ENCODE assay signal across 13 cellular contexts in genomic region chr15:98718426-98719168, GRCh38.
DNase-seq lines count a peak whose midpoint lies in the region; ATAC-seq and TF ChIP-seq lines count a peak whose summit lies in the region.
"Had no signal": no experiment of that assay in that cellular context is flagged by ENCODE, and none has a peak within 500 bp of the region (broad histone marks: within the 10 kb centered on the region; RNA-seq: fewer than 3 reads in every experiment).

No MANE protein-coding gene starts in this region.

- H3K9me3 Mint-ChIP-seq in progenitor cell of endocrine pancreas (ENCODE audit: low read depth): no peaks in the 10 kb centered on the region

- H3K27me3 ChIP-seq in ACC112 (ENCODE audit: insufficient read depth, low read length) (no peaks in the 10 kb centered on the region), HUES48 (ENCODE audit: control insufficient read depth, insufficient read depth, low read length) (no peaks in the 10 kb centered on the region), dorsolateral prefrontal cortex (no peaks in the 10 kb centered on the region)
- H3K27me3 ChIP-seq: left lung, MG63 had no signal

- H3K4me1 ChIP-seq in ACC112 (ENCODE audit: control insufficient read depth, insufficient read depth, low read length, unreplicated experiment): peaks cover 21% of the 10 kb centered on the region
- H3K4me1 ChIP-seq in HUES48 (ENCODE audit: control insufficient read depth, insufficient read depth, low read length): peaks cover 81% of the 10 kb centered on the region

- peaks cover 96% of the 10 kb centered on the region for H3K79me2 ChIP-seq in ACC112 (ENCODE audit: control insufficient read depth, insufficient read depth, low read length, unreplicated experiment)

- H3K27ac Mint-ChIP-seq in progenitor cell of endocrine pancreas: peak overlapping the region; percentile 39

- no peaks in the 10 kb centered on the region for H3K36me3 ChIP-seq in ACC112 (ENCODE audit: insufficient read depth, low read length)
- no peaks in the 10 kb centered on the region for H3K36me3 ChIP-seq in HUES48 (ENCODE audit: control insufficient read depth, insufficient read depth, low read length)
- H3K36me3 ChIP-seq: left lung had no signal

- TF ChIP-seq CTCF in dorsolateral prefrontal cortex (IDR thresholded peaks at IDR 0.05 in 54 of 56, conservative IDR thresholded peaks at IDR 0.05 in 2 of 56; ENCODE audit: low read depth in 1 of 56, partially characterized antibody in 56 of 56): no peak
- no peak for TF ChIP-seq CTCF in progenitor cell of endocrine pancreas (IDR thresholded peaks at IDR 0.05; ENCODE audit: unreplicated experiment)

- no peaks in the 10 kb centered on the region for H3K9me3 ChIP-seq in HUES48 (ENCODE audit: control insufficient read depth, insufficient read depth, low read length)
- H3K9me3 ChIP-seq: left lung, MG63 had no signal

- peaks cover 53% of the 10 kb centered on the region for H3K4me1 Mint-ChIP-seq in progenitor cell of endocrine pancreas (ENCODE audit: low read depth)

- H3K9ac ChIP-seq in HUES48 (ENCODE audit: low read depth, low read length): no peak overlapping the region

- no peak for ATAC-seq in HG03097 (IDR thresholded peaks at IDR 0.05; ENCODE audit: low FRiP score, unreplicated experiment)
- ATAC-seq in HG03354 (IDR thresholded peaks at IDR 0.05; ENCODE audit: poor library complexity, severe bottlenecking, unreplicated experiment): no peak
- ATAC-seq: GM12878, left lung had no signal

- H3K4me3 Mint-ChIP-seq in progenitor cell of endocrine pancreas (ENCODE audit: low read depth): no peak overlapping the region

- DNase-seq in dorsolateral prefrontal cortex (no peak), progenitor cell of endocrine pancreas (ENCODE audit: low spot score, unreplicated experiment) (no peak), dermis blood vessel endothelial cell (no peak), SW 1271 (lab: John Stamatoyannopoulos, UW) (no peak)
- DNase-seq: activated CD4-positive, alpha-beta T cell treated with anti-CD3 and anti-CD28 coated beads, Interleukin-2, amount 50 U/mL, for 4 hours; GOT3; left lung; MG63 had no signal

- H3K4me3 ChIP-seq in ACC112 (ENCODE audit: low read depth, low read length): peak overlapping the region; percentile 16; the same call in 1 of the 2 replicates
- peak overlapping the region; percentile 8; the same call in 1 of the 2 replicates for H3K4me3 ChIP-seq in HUES48 (ENCODE audit: low read depth, low read length)
- peak overlapping the region in 9 of 59 donors; percentile 6 to 31 (median 16) for H3K4me3 ChIP-seq in dorsolateral prefrontal cortex
- H3K4me3 ChIP-seq: GM12878, left lung, MG63 had no signal

- no peaks in the 10 kb centered on the region for H3K27me3 Mint-ChIP-seq in progenitor cell of endocrine pancreas

- H3K27ac ChIP-seq in ACC112 (ENCODE audit: low read depth, low read length): peak overlapping the region; percentile 16; the same call in 1 of the 2 replicates
- H3K27ac ChIP-seq in HUES48 (ENCODE audit: low read depth, low read length): no peak overlapping the region
- peak overlapping the region in 41 of 59 donors; percentile 3 to 72 (median 47) for H3K27ac ChIP-seq in dorsolateral prefrontal cortex
- H3K27ac ChIP-seq: left lung had no signal

- intact Hi-C loops in dorsolateral prefrontal cortex (cut with DNase I): no loop called here

- H3K36me3 Mint-ChIP-seq in progenitor cell of endocrine pancreas (ENCODE audit: insufficient read depth): no peaks in the 10 kb centered on the region

- no peak overlapping the region for H2AFZ ChIP-seq in ACC112 (ENCODE audit: low read length, unreplicated experiment)
